In the genomic region with DNA sequence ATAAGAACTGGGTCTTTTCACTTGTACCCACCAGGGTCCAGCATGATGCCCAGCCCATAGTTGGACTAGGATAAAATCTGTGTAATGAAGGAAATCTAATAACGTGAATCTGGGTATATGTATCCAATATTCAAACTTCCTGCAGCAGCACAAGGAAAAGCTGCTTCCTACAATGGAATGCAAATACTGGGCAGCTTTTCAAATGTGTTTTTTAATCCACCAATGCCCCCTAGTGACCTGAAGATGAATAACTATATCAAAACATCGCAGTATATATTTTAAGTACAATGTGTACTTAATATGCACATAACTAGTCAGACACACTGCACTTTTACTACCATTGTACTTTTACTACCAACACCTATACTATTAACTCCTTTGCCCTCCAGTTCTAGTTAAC, we compare ENCODE assay signal across 8 cellular contexts. TPM values are rescaled to one million over a fixed set of nuclear protein-coding genes. Genes with fewer than 3 reads are reported as not detected.
A peak's percentile ranks its signal among the peaks of the same experiment; 100 is the strongest.
DNase-seq lines count a peak whose midpoint lies in the region; ATAC-seq and TF ChIP-seq lines count a peak whose summit lies in the region.

No MANE protein-coding gene starts in this region.

- H3K36me3 ChIP-seq in right lobe of liver (no peaks in the 10 kb centered on the region), vagina (no peaks in the 10 kb centered on the region)

- peaks cover 0 to 11% (median 0%) of the 10 kb centered on the region in 4 donors for H3K4me1 ChIP-seq in right lobe of liver
- peaks cover 6% of the 10 kb centered on the region for H3K4me1 ChIP-seq in vagina

- H3K27ac ChIP-seq in cingulate gyrus (ENCODE audit: low read depth, low read length) (peak overlapping the region; percentile 24), right lobe of liver (peak overlapping the region; percentile 6 to 49 (median 41)), vagina (peak overlapping the region; percentile 64)

- intact Hi-C loops in right lobe of liver (cut with DNase I): loop anchor here in 1 of 2 donors (10.0 kb wide), 1 partner anchor 208 kb away; no protein-coding TSS in a partner anchor
- intact Hi-C loops in vagina (cut with DNase I): loop anchor here (5.0 kb wide), 2 partner anchors 120 to 210 kb away; a partner anchor contains a TSS
- intact Hi-C loops in posterior vena cava (cut with DNase I): loop anchor here (5.0 to 10.0 kb wide), 3 partner anchors 118 to 208 kb away; a partner anchor contains a TSS

- TF ChIP-seq CTCF in right lobe of liver (IDR thresholded peaks at IDR 0.05): peak; percentile 55 to 74 (median 56)
- TF ChIP-seq CTCF in vagina (IDR thresholded peaks at IDR 0.05): peak; percentile 26 to 58 (median 45)

- H3K27me3 ChIP-seq in right lobe of liver: no peaks in the 10 kb centered on the region
- H3K27me3 ChIP-seq in vagina: no peaks in the 10 kb centered on the region

- 0% methylated on average over 2 of the region's 2 CpGs for WGBS in right lobe of liver (ENCODE audit: insufficient coverage, low coverage, low lambda C conversion rate, missing lambda C conversion rate)

- H3K9me3 ChIP-seq in right lobe of liver (no peaks in the 10 kb centered on the region), vagina (no peaks in the 10 kb centered on the region)

- DNase-seq in AML-193 (lab: John Stamatoyannopoulos, UW) (peak; percentile 31 to 36), NCI-H526 treated with DMSO at 0.1 percent for 48 hours (lab: John Stamatoyannopoulos, UW) (peak; percentile 65), right lobe of liver (no peak), vagina (ENCODE audit: extremely low spot score in 2 of 2) (no peak), UCSD-AML1 (lab: John Stamatoyannopoulos, UW; ENCODE audit: unreplicated experiment) (no peak), posterior vena cava (ENCODE audit: low spot score) (no peak)

- ATAC-seq in GM21723 (IDR thresholded peaks at IDR 0.05; ENCODE audit: unreplicated experiment) (peak; percentile 24), right lobe of liver (peak; percentile 72 to 79 (median 76))

- H3K4me3 ChIP-seq in right lobe of liver (peak overlapping the region in 2 of 3 donors; percentile 11 to 15), vagina (peak overlapping the region in 1 of 2 donors; percentile 20)

- no peak for TF ChIP-seq POLR2A in right lobe of liver (IDR thresholded peaks at IDR 0.05)
- no peak for TF ChIP-seq POLR2A in vagina (IDR thresholded peaks at IDR 0.05)

RNA-seq across cellular contexts. Expression of a gene that starts 5.3 kb away (rescaled TPM):
- total RNA-seq in right lobe of liver: 10 to 100 TPM in 5 of 6 experiments, 1 to 10 TPM in 1; 9.8 to 17.3 (median 12.2) TPM
- total RNA-seq in vagina: 8.6 TPM
- total RNA-seq in posterior vena cava: 10 to 100 TPM; 13.7 to 13.9 TPM

RNA-seq across cellular contexts. Expression of a gene that starts 5.4 kb away (rescaled TPM):
- not detected for total RNA-seq in right lobe of liver
- not detected for total RNA-seq in vagina
- under 1 TPM in 1 of 2 donors, not detected in 1; 0.24 TPM for total RNA-seq in posterior vena cava

Comparison
In these comparisons a context has a peak if more than half of its experiments do, and no peak if none do; other contexts are left out.
1. DNase-seq: peak in AML-193 (2 of 2) and NCI-H526 treated with DMSO at 0.1 percent for 48 hours (single experiment); none in right lobe of liver (0 of 3), vagina (0 of 2), UCSD-AML1 (single experiment) and posterior vena cava (single experiment).
2. Peak in every context shown above with its lines, with median percentiles within 50 percentile points of each other: H3K27ac ChIP-seq.